ENCODE assay signal across 20 cellular contexts in the genomic region with DNA sequence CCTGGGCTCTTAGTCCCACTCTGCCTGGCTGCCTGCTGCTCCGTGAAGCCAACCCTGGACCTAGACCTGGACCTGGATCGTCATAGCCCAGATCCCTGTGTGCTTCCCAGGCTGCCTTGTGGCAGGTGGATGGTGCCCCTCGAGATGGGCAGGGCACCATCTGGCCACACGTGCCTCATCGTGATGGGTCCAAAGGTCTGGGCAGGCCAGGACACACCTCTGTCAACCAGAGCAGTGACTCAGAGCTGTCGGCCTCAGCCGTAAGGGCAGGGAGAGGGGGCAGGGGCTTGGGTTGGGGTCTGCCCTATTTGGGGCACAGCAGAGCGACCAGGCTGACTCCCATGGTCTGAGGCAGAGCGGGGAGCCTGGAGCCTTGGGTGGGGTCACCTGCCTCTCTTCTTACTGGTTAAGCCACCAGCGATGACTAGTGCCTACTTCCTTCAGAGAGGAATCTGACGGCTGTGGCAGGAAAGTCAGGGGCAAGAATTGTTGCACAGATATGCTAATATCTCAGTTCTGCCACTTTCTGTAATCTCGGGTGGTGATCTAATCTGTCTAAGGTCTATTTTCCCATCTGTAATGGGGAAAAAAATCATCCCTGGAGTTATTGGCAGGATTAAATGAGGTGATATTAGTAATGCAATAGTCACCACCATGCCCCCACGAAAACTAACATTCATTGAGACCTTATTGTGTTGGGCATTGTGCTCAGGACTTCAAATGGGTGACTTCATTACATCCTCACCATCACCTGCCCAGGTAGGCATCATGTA. TPM values are rescaled to one million over a fixed set of nuclear protein-coding genes. Genes with fewer than 3 reads are reported as not detected.
DNase-seq lines count a peak whose midpoint lies in the region; ATAC-seq, FAIRE-seq and TF ChIP-seq lines count a peak whose summit lies in the region.
"Had no signal": no experiment of that assay in that cellular context is flagged by ENCODE, and none has a peak within 500 bp of the region (broad histone marks: within the 10 kb centered on the region; RNA-seq: fewer than 3 reads in every experiment).

No MANE protein-coding gene starts in this region.

- no peak for TF ChIP-seq CTCF in bronchial epithelial cell (IDR thresholded peaks at IDR 0.05; ENCODE audit: insufficient read depth, low read length, severe bottlenecking)

- no peaks in the 10 kb centered on the region for H3K9me3 ChIP-seq in CD4-positive, alpha-beta memory T cell (ENCODE audit: control insufficient read depth in 1 of 2, low read length in 2 of 2)
- no peaks in the 10 kb centered on the region for H3K9me3 ChIP-seq in muscle layer of duodenum (ENCODE audit: control insufficient read depth in 1 of 2, low read length in 2 of 2)
- H3K9me3 ChIP-seq: SK-N-SH had no signal

- CTCF ChIA-PET in CD4-positive, alpha-beta memory T cell (lab: Charles Lee; ENCODE audit: partially characterized antibody): interaction anchor here (1.0 to 1.6 kb wide), 3 partner anchors 16 to 129 kb away, joined by 3 to 6 read pairs (median 4); no protein-coding TSS in a partner anchor

- intact Hi-C loops in CD4-positive, alpha-beta memory T cell (cut with micrococcal nuclease): no loop called here

- no peak overlapping the region for H3K4me3 ChIP-seq in CD4-positive, alpha-beta memory T cell (ENCODE audit: low read length in 2 of 2)
- no peak overlapping the region for H3K4me3 ChIP-seq in bronchial epithelial cell (ENCODE audit: low read depth, low read length)
- no peak overlapping the region for H3K4me3 ChIP-seq in muscle layer of duodenum (ENCODE audit: low read depth in 1 of 2, low read length in 2 of 2)
- H3K4me3 ChIP-seq: GM23248 had no signal

- no peak for FAIRE-seq in bronchial epithelial cell (lab: Jason Lieb, UNC)
- FAIRE-seq: D721Med, GM12892 had no signal

- peak overlapping the region; percentile 8 to 92 (median 65) for H3K27ac Mint-ChIP-seq in CD4-positive, alpha-beta memory T cell
- H3K27ac Mint-ChIP-seq: activated T-helper 1 cell treated with anti-CD3 and anti-CD28 coated beads, Interleukin-12 subunit alpha, Interleukin-12 subunit beta, Interleukin-2, Interleukin-4 antibody, amounts not matched to agents 30 ng/mL and 10 ng/mL and 1 ng/mL, durations not matched to agents 14 hours and 24 hours and 36 hours had no signal

- peaks cover 51% of the 10 kb centered on the region for H3K4me1 ChIP-seq in CD4-positive, alpha-beta memory T cell (ENCODE audit: insufficient read depth, low read length)
- peaks cover 8 to 20% of the 10 kb centered on the region in 2 donors for H3K4me1 ChIP-seq in muscle layer of duodenum (ENCODE audit: control insufficient read depth in 1 of 2, insufficient read depth in 2 of 2, low read length in 2 of 2)

- no peak for DNase-seq in CD4-positive, alpha-beta memory T cell
- DNase-seq in HT-29 (ENCODE audit: low spot score) (peak; percentile 58), bronchial epithelial cell (ENCODE audit: low read depth) (peak; percentile 93), NCI-H1048 (lab: John Stamatoyannopoulos, UW) (no peak), epidermal melanocyte (ENCODE audit: insufficient read length, low spot score) (no peak)
- no peak for DNase-seq in activated T-cell treated with anti-CD3 and anti-CD28 coated beads, Interleukin-2, amount 50 U/mL, for 48 hours
- DNase-seq: activated CD4-positive, alpha-beta memory T cell treated with anti-CD3 and anti-CD28 coated beads for 36 hours; central memory CD4-positive, alpha-beta T cell; effector memory CD4-positive, alpha-beta T cell; GM23248; left cardiac atrium; MV-4-11; NCI-H526 treated with DMSO at 0.1 percent for 48 hours; SK-N-SH had no signal

- peaks cover 29 to 71% (median 46%) of the 10 kb centered on the region in 4 donors for H3K4me1 Mint-ChIP-seq in CD4-positive, alpha-beta memory T cell

- peak overlapping the region in 2 of 8 donors; percentile 36 to 50 for H3K4me3 Mint-ChIP-seq in CD4-positive, alpha-beta memory T cell

- peaks cover 0 to 5% of the 10 kb centered on the region in 2 donors for H3K36me3 Mint-ChIP-seq in CD4-positive, alpha-beta memory T cell
- H3K36me3 Mint-ChIP-seq: activated CD4-positive, alpha-beta memory T cell treated with anti-CD3 and anti-CD28 coated beads for 36 hours had no signal

- H3K9me3 Mint-ChIP-seq in CD4-positive, alpha-beta memory T cell: no peaks in the 10 kb centered on the region
- H3K9me3 Mint-ChIP-seq: activated CD4-positive, alpha-beta memory T cell treated with anti-CD3 and anti-CD28 coated beads for 36 hours; activated T-helper 1 cell treated with anti-CD3 and anti-CD28 coated beads, Interleukin-12 subunit alpha, Interleukin-12 subunit beta, Interleukin-2, Interleukin-4 antibody, amounts not matched to agents 30 ng/mL and 10 ng/mL and 1 ng/mL, durations not matched to agents 14 hours and 24 hours and 36 hours had no signal

- no peaks in the 10 kb centered on the region for H3K36me3 ChIP-seq in CD4-positive, alpha-beta memory T cell (ENCODE audit: insufficient read depth, low read length)
- H3K36me3 ChIP-seq in bronchial epithelial cell (ENCODE audit: control insufficient read depth, insufficient read depth, low read length): no peaks in the 10 kb centered on the region
- no peaks in the 10 kb centered on the region for H3K36me3 ChIP-seq in muscle layer of duodenum (ENCODE audit: control insufficient read depth in 1 of 2, insufficient read depth in 2 of 2, low read length in 2 of 2)

- no peaks in the 10 kb centered on the region for H3K27me3 Mint-ChIP-seq in CD4-positive, alpha-beta memory T cell
- H3K27me3 Mint-ChIP-seq: activated CD4-positive, alpha-beta memory T cell treated with anti-CD3 and anti-CD28 coated beads for 36 hours had no signal

- no peaks in the 10 kb centered on the region for H3K27me3 ChIP-seq in CD4-positive, alpha-beta memory T cell (ENCODE audit: insufficient read depth, low read length)
- H3K27me3 ChIP-seq in bronchial epithelial cell (ENCODE audit: control insufficient read depth, insufficient read depth, low read length) (no peaks in the 10 kb centered on the region), muscle layer of duodenum (ENCODE audit: low read depth, low read length) (no peaks in the 10 kb centered on the region)

- peak overlapping the region; percentile 19 for H3K27ac ChIP-seq in CD4-positive, alpha-beta memory T cell (ENCODE audit: low read depth, low read length)
- peak overlapping the region; percentile 96 for H3K27ac ChIP-seq in muscle layer of duodenum (ENCODE audit: low read length)
- H3K27ac ChIP-seq: GM23248 had no signal

- ATAC-seq in HG02884 (IDR thresholded peaks at IDR 0.05; ENCODE audit: unreplicated experiment): no peak
- ATAC-seq: left cardiac atrium, sciatic nerve had no signal

- POLR2A ChIA-PET in CD4-positive, alpha-beta memory T cell (lab: Charles Lee; ENCODE audit: partially characterized antibody): interaction anchor here (20.1 kb wide), 1 partner anchor 16 kb away, joined by 533 read pairs; the partner anchor contains the start of gene RNF44

RNA-seq across cellular contexts. Expression of gene CDHR2, which starts 3.2 kb away (rescaled TPM):
- total RNA-seq in CD4-positive, alpha-beta memory T cell: 1 to 10 TPM; 2.9 TPM
- not detected for polyA plus RNA-seq in CD4-positive, alpha-beta memory T cell
- total RNA-seq in HT-29 (2014; rRNA removed; shearing (Covaris generic)): 0.16 and 0.20 TPM in 2 replicates
- total RNA-seq in bronchial epithelial cell: under 0.01 TPM in 2 replicates
- total RNA-seq: GM23248 had no signal
- polyA plus RNA-seq: GM23248, SK-N-SH had no signal

RNA-seq across cellular contexts. Expression of gene RNF44, which starts 8.7 kb away (rescaled TPM):
- total RNA-seq in CD4-positive, alpha-beta memory T cell: 100 to 1,000 TPM; 247 to 262 TPM
- polyA plus RNA-seq in CD4-positive, alpha-beta memory T cell: 1 to 10 TPM; 1.1 to 7.1 TPM
- total RNA-seq in HT-29 (2014; rRNA removed; shearing (Covaris generic)): 42.3 and 55.0 TPM in 2 replicates
- total RNA-seq in bronchial epithelial cell: 2.1 and 3.6 TPM in 2 replicates

Comparison
In these comparisons a context has a peak if more than half of its experiments do, and no peak if none do; other contexts are left out.
1. DNase-seq: peak in HT-29 (single experiment) and bronchial epithelial cell (single experiment); none in CD4-positive, alpha-beta memory T cell (0 of 5), NCI-H1048 (single experiment), epidermal melanocyte (single experiment) and activated T-cell treated with anti-CD3 and anti-CD28 coated beads, Interleukin-2, amount 50 U/mL, for 48 hours (0 of 2).